ENCODE assay signal across 15 cellular contexts in genomic region chr1:19028546-19029129, GRCh38.
"Had no signal": no experiment of that assay in that cellular context is flagged by ENCODE, and none has a peak within 500 bp of the region (broad histone marks: within the 10 kb centered on the region; RNA-seq: fewer than 3 reads in every experiment).

No MANE protein-coding gene starts in this region.

- H3K27me3 ChIP-seq: adrenal gland, uterus had no signal

- H3K36me3 Mint-ChIP-seq: natural killer cell treated with Interleukin-12 subunit alpha and Interleukin-12 subunit beta and Interleukin-15 and Interleukin-18, amount 100 ng/mL, for 72 hours had no signal

- DNase-seq: activated CD4-positive, alpha-beta T cell treated with anti-CD3 and anti-CD28 coated beads, Interleukin-2, amount 50 U/mL, for 1 hour; foreskin fibroblast; kidney glomerular epithelial cell; occipital lobe; right cardiac atrium; SW 1271; uterus had no signal

- H3K4me1 Mint-ChIP-seq: activated naive CD4-positive, alpha-beta T cell treated with anti-CD3 and anti-CD28 coated beads, Interleukin-2, amount 50 U/mL, for 24 hours; activated T-helper 17 cell treated with anti-CD3 and anti-CD28 coated beads, Interleukin-2, amount 50 U/mL, for 72 hours had no signal

- H3K4me3 Mint-ChIP-seq: activated naive CD4-positive, alpha-beta T cell treated with anti-CD3 and anti-CD28 coated beads, Interleukin-2, amount 50 U/mL, for 24 hours; activated T-helper 17 cell treated with anti-CD3 and anti-CD28 coated beads, Interleukin-2, amount 50 U/mL, for 72 hours; natural killer cell treated with Interleukin-12 subunit alpha and Interleukin-12 subunit beta and Interleukin-15 and Interleukin-18, amount 100 ng/mL, for 72 hours; T-helper 2 cell treated with Interferon-gamma antibody and Interleukin-4, amounts not matched to agents 5 μg/mL and 100 μg/mL, for 36 hours had no signal

- H3K9me3 Mint-ChIP-seq: activated T-helper 17 cell treated with anti-CD3 and anti-CD28 coated beads, Interleukin-2, amount 50 U/mL, for 72 hours; natural killer cell treated with Interleukin-12 subunit alpha and Interleukin-12 subunit beta and Interleukin-15 and Interleukin-18, amount 100 ng/mL, for 72 hours had no signal

- H3K36me3 ChIP-seq: adrenal gland, cardiac muscle cell, prostate gland, uterus had no signal

- H3K4me1 ChIP-seq: adrenal gland, prostate gland, uterus had no signal

- H3K9me3 ChIP-seq: adrenal gland, prostate gland, uterus had no signal

- ATAC-seq: right cardiac atrium had no signal

- H3K4me3 ChIP-seq: adrenal gland, cardiac muscle cell, prostate gland, smooth muscle cell, uterus had no signal

- H3K27ac Mint-ChIP-seq: activated naive CD4-positive, alpha-beta T cell treated with anti-CD3 and anti-CD28 coated beads, Interleukin-2, amount 50 U/mL, for 24 hours; activated T-helper 17 cell treated with anti-CD3 and anti-CD28 coated beads, Interleukin-2, amount 50 U/mL, for 72 hours; natural killer cell treated with Interleukin-12 subunit alpha and Interleukin-12 subunit beta and Interleukin-15 and Interleukin-18, amount 100 ng/mL, for 72 hours; T-helper 2 cell treated with Interferon-gamma antibody and Interleukin-4, amounts not matched to agents 5 μg/mL and 100 μg/mL, for 36 hours had no signal

- H3K27ac ChIP-seq: adrenal gland, cardiac muscle cell, prostate gland, uterus had no signal
